Comparison of ENCODE assay signal across 13 cellular contexts in genomic region chr21:40516336-40516735, GRCh38.
DNase-seq lines count a peak whose midpoint lies in the region; TF ChIP-seq lines count a peak whose summit lies in the region.
"Had no signal": no experiment of that assay in that cellular context is flagged by ENCODE, and none has a peak within 500 bp of the region (broad histone marks: within the 10 kb centered on the region; RNA-seq: fewer than 3 reads in every experiment).

No MANE protein-coding gene starts in this region.

- H3K27me3 Mint-ChIP-seq in neural progenitor cell (ENCODE audit: insufficient read depth, low read depth), result peaks cover 3% of the 10 kb centered on the region
- H3K27me3 Mint-ChIP-seq in activated CD4-positive, alpha-beta T cell treated with anti-CD3 and anti-CD28 coated beads, Interleukin-2, amount 10 ng/mL, durations not matched to agents 7 days and 5 days, result no peaks in the 10 kb centered on the region
- H3K27me3 Mint-ChIP-seq: central memory CD8-positive, alpha-beta T cell had no signal

- peaks cover 5% of the 10 kb centered on the region for H3K4me1 Mint-ChIP-seq in neural progenitor cell
- H3K4me1 Mint-ChIP-seq in activated CD4-positive, alpha-beta T cell treated with anti-CD3 and anti-CD28 coated beads, Interleukin-2, amount 10 ng/mL, durations not matched to agents 7 days and 5 days, result no peaks in the 10 kb centered on the region
- H3K4me1 Mint-ChIP-seq: central memory CD8-positive, alpha-beta T cell had no signal

- peak overlapping the region; percentile 37 for H3K4me2 ChIP-seq in neural progenitor cell
- H3K4me2 ChIP-seq: hepatocyte had no signal

- H3K4me1 ChIP-seq in neural progenitor cell, result peaks cover 6% of the 10 kb centered on the region

- no peaks in the 10 kb centered on the region for H3K27me3 ChIP-seq in neural progenitor cell
- H3K27me3 ChIP-seq: hepatocyte had no signal

- H3K9me3 Mint-ChIP-seq in neural progenitor cell, result no peaks in the 10 kb centered on the region
- H3K9me3 Mint-ChIP-seq in activated CD4-positive, alpha-beta T cell treated with anti-CD3 and anti-CD28 coated beads, Interleukin-2, amount 10 ng/mL, durations not matched to agents 7 days and 5 days, result peaks cover 2% of the 10 kb centered on the region

- POLR2A ChIA-PET in activated CD4-positive, alpha-beta T cell treated with anti-CD3 and anti-CD28 coated beads, Interleukin-2, amount 10 ng/mL, durations not matched to agents 7 days and 5 days (lab: Charles Lee), result no interaction called here

- H3K27ac Mint-ChIP-seq in neural progenitor cell, result no peak overlapping the region
- no peak overlapping the region for H3K27ac Mint-ChIP-seq in activated CD4-positive, alpha-beta T cell treated with anti-CD3 and anti-CD28 coated beads, Interleukin-2, amount 10 ng/mL, durations not matched to agents 7 days and 5 days
- H3K27ac Mint-ChIP-seq: activated naive CD8-positive, alpha-beta T cell had no signal

- H4K20me1 ChIP-seq in neural progenitor cell (ENCODE audit: low read depth), result no peaks in the 10 kb centered on the region

- no peak overlapping the region for H3K27ac ChIP-seq in neural progenitor cell
- H3K27ac ChIP-seq: 22Rv1, epithelial cell of prostate, hepatocyte had no signal

- H2AFZ ChIP-seq in neural progenitor cell (replicated peaks), result peak overlapping the region; percentile 69
- H2AFZ ChIP-seq: hepatocyte had no signal

- no peaks in the 10 kb centered on the region for H3K79me2 ChIP-seq in neural progenitor cell (ENCODE audit: low read depth)
- H3K79me2 ChIP-seq: hepatocyte had no signal

- no peaks in the 10 kb centered on the region for H3K36me3 ChIP-seq in neural progenitor cell

- DNase-seq in DMS 273 (lab: John Stamatoyannopoulos, UW; ENCODE audit: unreplicated experiment) (peak; percentile 38), DMS 273 treated with DMSO at 0.1 percent for 48 hours (lab: John Stamatoyannopoulos, UW) (no peak), NB4 (ENCODE audit: low read depth) (peak; percentile 19), cerebellar cortex (ENCODE audit: low spot score) (peak; percentile 85), neural progenitor cell (ENCODE audit: low spot score) (peak; percentile 23), NCI-H2196 treated with DMSO at 0.1 percent for 48 hours (lab: John Stamatoyannopoulos, UW; ENCODE audit: unreplicated experiment) (no peak), NCI-H1930 (lab: John Stamatoyannopoulos, UW) (no peak)
- DNase-seq in activated CD4-positive, alpha-beta T cell treated with anti-CD3 and anti-CD28 coated beads, Interleukin-2, amount 10 ng/mL, durations not matched to agents 7 days and 5 days, result no peak

- no peaks in the 10 kb centered on the region for H3K36me3 Mint-ChIP-seq in neural progenitor cell
- no peaks in the 10 kb centered on the region for H3K36me3 Mint-ChIP-seq in activated CD4-positive, alpha-beta T cell treated with anti-CD3 and anti-CD28 coated beads, Interleukin-2, amount 10 ng/mL, durations not matched to agents 7 days and 5 days (ENCODE audit: low read depth)
- H3K36me3 Mint-ChIP-seq: activated naive CD8-positive, alpha-beta T cell had no signal

- no peak for TF ChIP-seq CTCF in NB4 (IDR thresholded peaks at IDR 0.05; ENCODE audit: low read depth, low read length)
- no peak for TF ChIP-seq CTCF in neural progenitor cell (IDR thresholded peaks at IDR 0.05)

- TF ChIP-seq POLR2A in NB4 (IDR thresholded peaks at IDR 0.05; ENCODE audit: extremely low read depth, insufficient read length), result no peak

- no peak overlapping the region for H3K4me3 ChIP-seq in NB4 (ENCODE audit: low read depth, low read length)
- no peak overlapping the region for H3K4me3 ChIP-seq in neural progenitor cell
- H3K4me3 ChIP-seq: hepatocyte had no signal

- peaks cover 5% of the 10 kb centered on the region for H3F3A ChIP-seq in neural progenitor cell (ENCODE audit: low read depth)

- CTCF ChIA-PET in activated CD4-positive, alpha-beta T cell treated with anti-CD3 and anti-CD28 coated beads, Interleukin-2, amount 10 ng/mL, durations not matched to agents 7 days and 5 days (lab: Charles Lee), result no interaction called here

- no peaks in the 10 kb centered on the region for H3K9me3 ChIP-seq in neural progenitor cell (ENCODE audit: low read depth)

- H3K4me3 Mint-ChIP-seq in neural progenitor cell, result no peak overlapping the region
- H3K4me3 Mint-ChIP-seq in activated CD4-positive, alpha-beta T cell treated with anti-CD3 and anti-CD28 coated beads, Interleukin-2, amount 10 ng/mL, durations not matched to agents 7 days and 5 days, result no peak overlapping the region
- H3K4me3 Mint-ChIP-seq: activated naive CD8-positive, alpha-beta T cell; central memory CD8-positive, alpha-beta T cell had no signal

- no peak overlapping the region for H3K9ac ChIP-seq in neural progenitor cell

Comparison
In these comparisons a context has a peak if more than half of its experiments do, and no peak if none do; other contexts are left out.
1. DNase-seq: peak in DMS 273 (single experiment), NB4 (single experiment), cerebellar cortex (single experiment) and neural progenitor cell (single experiment); none in DMS 273 treated with DMSO at 0.1 percent for 48 hours (single experiment), NCI-H2196 treated with DMSO at 0.1 percent for 48 hours (single experiment), activated CD4-positive, alpha-beta T cell treated with anti-CD3 and anti-CD28 coated beads, Interleukin-2, amount 10 ng/mL, durations not matched to agents 7 days and 5 days (single experiment) and NCI-H1930 (0 of 2).